Comparison of ENCODE assay signal across 14 cellular contexts in genomic region chr6:150549577-150550184, GRCh38. TPM values are rescaled to one million over a fixed set of nuclear protein-coding genes. Genes with fewer than 3 reads are reported as not detected.
DNase-seq lines count a peak whose midpoint lies in the region; TF ChIP-seq lines count a peak whose summit lies in the region.
"Had no signal": no experiment of that assay in that cellular context is flagged by ENCODE, and none has a peak within 500 bp of the region (broad histone marks: within the 10 kb centered on the region; RNA-seq: fewer than 3 reads in every experiment).

No MANE protein-coding gene starts in this region.

- H3K4me2 ChIP-seq in smooth muscle cell, result peak overlapping the region; percentile 33
- H3K4me2 ChIP-seq: BLaER1 had no signal

- H4K20me1 ChIP-seq in smooth muscle cell (ENCODE audit: low read depth), result peaks cover 3% of the 10 kb centered on the region
- H4K20me1 ChIP-seq: BLaER1 had no signal

- no peak for TF ChIP-seq CTCF in smooth muscle cell (IDR thresholded peaks at IDR 0.05; ENCODE audit: borderline replicate concordance, insufficient read depth, poor library complexity, severe bottlenecking)

- H3K9ac ChIP-seq in smooth muscle cell (ENCODE audit: low read depth), result peak overlapping the region; percentile 67
- H3K9ac ChIP-seq: BLaER1 had no signal

- peaks cover 4% of the 10 kb centered on the region for H3F3A ChIP-seq in smooth muscle cell (ENCODE audit: low read depth)

- WGBS in smooth muscle cell (ENCODE audit: low lambda C conversion rate), result 56% methylated on average over 10 of the region's 10 CpGs

- peak overlapping the region; percentile 52 for H3K27ac ChIP-seq in smooth muscle cell (ENCODE audit: low read depth)
- H3K27ac ChIP-seq: BLaER1 had no signal

- H3K4me1 ChIP-seq in smooth muscle cell (ENCODE audit: low read depth), result peaks cover 7% of the 10 kb centered on the region

- no peaks in the 10 kb centered on the region for H3K36me3 ChIP-seq in smooth muscle cell (ENCODE audit: low read depth)
- H3K36me3 ChIP-seq: BLaER1, MG63 had no signal

- no peak overlapping the region for H2AFZ ChIP-seq in smooth muscle cell (ENCODE audit: low read depth)

- H3K79me2 ChIP-seq in smooth muscle cell (ENCODE audit: low read depth), result no peaks in the 10 kb centered on the region

- H3K4me3 ChIP-seq in smooth muscle cell, result no peak overlapping the region
- H3K4me3 ChIP-seq: BLaER1, K562, MG63 had no signal

- no peaks in the 10 kb centered on the region for H3K9me3 ChIP-seq in smooth muscle cell (replicated peaks; ENCODE audit: low read depth)
- H3K9me3 ChIP-seq: BLaER1, MG63 had no signal

- H3K27me3 ChIP-seq in smooth muscle cell (ENCODE audit: low read depth), result peaks cover 13% of the 10 kb centered on the region
- H3K27me3 ChIP-seq: BLaER1 had no signal

- peak; percentile 45 for DNase-seq in HT1080 (ENCODE audit: low read depth)
- DNase-seq in NCI-H2107 treated with DMSO at 0.1 percent for 48 hours (lab: John Stamatoyannopoulos, UW; ENCODE audit: unreplicated experiment), result peak; percentile 28
- peak; percentile 5 for DNase-seq in iris pigment epithelial cell (ENCODE audit: low read depth)
- DNase-seq in smooth muscle cell (lab: John Stamatoyannopoulos, UW; ENCODE audit: unreplicated experiment), result no peak
- DNase-seq in stimulated activated CD4-positive, alpha-beta T cell treated with anti-CD3 and anti-CD28 coated beads, Interleukin-2, amount 100 ng/mL, for 48 hours, result no peak
- DNase-seq in Kasumi-1 (lab: John Stamatoyannopoulos, UW), result no peak
- no peak for DNase-seq in HuH-7 (ENCODE audit: low spot score)
- DNase-seq: CD8-positive, alpha-beta memory T cell; MG63; NCI-H1092 treated with DMSO at 0.1 percent for 48 hours; NCI-H1694; NCI-H526 had no signal

RNA-seq across cellular contexts. Expression of gene PLEKHG1, which starts 50.0 kb away (rescaled TPM):
- total RNA-seq in HT1080 (2014; rRNA removed; shearing (Covaris generic)), result 0.63 and 1.2 TPM in 2 replicates
- polyA plus RNA-seq in HT1080 (2015; cell fraction: cytosol; rRNA removed), result 3.0 and 3.7 TPM in 2 replicates
- 4.2 and 5.6 TPM in 2 replicates for polyA plus RNA-seq in HT1080 (2015; cell fraction: nucleus; rRNA removed)
- 6.0 and 13.5 TPM in 2 replicates for total RNA-seq in smooth muscle cell
- 1.5 and 5.4 TPM in 2 replicates for polyA plus RNA-seq in smooth muscle cell

Comparison
In these comparisons a context has a peak if more than half of its experiments do, and no peak if none do; other contexts are left out.
1. DNase-seq: peak in HT1080 (single experiment), NCI-H2107 treated with DMSO at 0.1 percent for 48 hours (single experiment) and iris pigment epithelial cell (single experiment); none in smooth muscle cell (single experiment), stimulated activated CD4-positive, alpha-beta T cell treated with anti-CD3 and anti-CD28 coated beads, Interleukin-2, amount 100 ng/mL, for 48 hours (0 of 2), Kasumi-1 (0 of 2) and HuH-7 (single experiment).